In the genomic region with DNA sequence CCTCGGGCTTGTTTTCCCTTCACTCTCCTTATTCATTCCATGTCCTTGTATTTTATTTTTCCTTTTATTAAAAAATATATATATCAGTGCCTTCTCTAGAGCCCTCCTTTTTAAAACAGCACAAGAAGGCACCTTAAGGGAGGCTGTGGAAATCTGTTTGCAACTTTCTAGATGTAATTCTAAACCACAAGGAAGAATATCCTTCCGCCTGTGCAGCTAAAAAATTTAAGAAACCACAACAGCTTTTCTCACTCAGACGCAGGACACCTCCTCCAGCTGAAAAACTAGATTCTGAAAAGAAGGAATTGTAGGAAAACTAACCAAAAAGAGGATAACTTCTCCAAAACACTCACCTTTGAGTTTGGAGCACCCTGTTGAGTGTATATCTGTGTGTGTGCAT, we compare ENCODE assay signal across 26 cellular contexts.
A peak's percentile ranks its signal among the peaks of the same experiment; 100 is the strongest.
DNase-seq lines count a peak whose midpoint lies in the region; ATAC-seq and TF ChIP-seq lines count a peak whose summit lies in the region.
"Had no signal": no experiment of that assay in that cellular context is flagged by ENCODE, and none has a peak within 500 bp of the region (broad histone marks: within the 10 kb centered on the region; RNA-seq: fewer than 3 reads in every experiment).

No MANE protein-coding gene starts in this region.

- H3K27me3 ChIP-seq in DND-41 (ENCODE audit: insufficient read depth, low read length, poor library complexity) (no peaks in the 10 kb centered on the region), Karpas-422 (ENCODE audit: low read length) (no peaks in the 10 kb centered on the region), adipocyte (replicated peaks; ENCODE audit: control insufficient read depth, insufficient read depth, low read length) (peaks cover 52% of the 10 kb centered on the region), neural progenitor cell (peaks cover 5% of the 10 kb centered on the region), adrenal gland (no peaks in the 10 kb centered on the region)
- H3K27me3 ChIP-seq: right lobe of liver, SJCRH30, upper lobe of right lung had no signal

- peaks cover 32% of the 10 kb centered on the region for H3K4me1 Mint-ChIP-seq in neural progenitor cell
- H3K4me1 Mint-ChIP-seq in stimulated activated naive CD8-positive, alpha-beta T cell treated with anti-CD3 and anti-CD28 coated beads, Interleukin-15, amount 100 ng/mL, for 72 hours = no peaks in the 10 kb centered on the region
- H3K4me1 Mint-ChIP-seq: activated CD8-positive, alpha-beta memory T cell treated with anti-CD3 and anti-CD28 coated beads, Interleukin-2, amount 10 ng/mL, durations not matched to agents 7 days and 5 days; central memory CD8-positive, alpha-beta T cell had no signal

- no peaks in the 10 kb centered on the region for H3K9me2 ChIP-seq in Karpas-422 (replicated peaks; ENCODE audit: insufficient read depth, low read length)

- POLR2A ChIA-PET in GM10248 (lab: Yijun Ruan, JAX) = no interaction called here

- TF ChIP-seq CTCF in DND-41 (IDR thresholded peaks at IDR 0.05; ENCODE audit: borderline replicate concordance, extremely low read depth, low read length, poor library complexity, severe bottlenecking) (no peak), neural progenitor cell (IDR thresholded peaks at IDR 0.05) (no peak), GM10248 (IDR thresholded peaks at IDR 0.05; ENCODE audit: control extremely low read depth, extremely low read depth, low read depth, missing control alignments) (no peak), adrenal gland (IDR thresholded peaks at IDR 0.05) (no peak)

- H3K79me2 ChIP-seq in DND-41 (ENCODE audit: insufficient read depth, low read length) = no peaks in the 10 kb centered on the region
- H3K79me2 ChIP-seq in Karpas-422 (ENCODE audit: low read length) = no peaks in the 10 kb centered on the region
- H3K79me2 ChIP-seq in neural progenitor cell (ENCODE audit: low read depth) = no peaks in the 10 kb centered on the region

- H3K9me3 ChIP-seq in DND-41 (ENCODE audit: insufficient read depth, low read length, severe bottlenecking) = no peaks in the 10 kb centered on the region
- no peaks in the 10 kb centered on the region for H3K9me3 ChIP-seq in Karpas-422 (ENCODE audit: low read length)
- peaks cover 6% of the 10 kb centered on the region for H3K9me3 ChIP-seq in adipocyte (ENCODE audit: control insufficient read depth, low read length)
- no peaks in the 10 kb centered on the region for H3K9me3 ChIP-seq in neural progenitor cell (ENCODE audit: low read depth)
- no peaks in the 10 kb centered on the region for H3K9me3 ChIP-seq in adrenal gland (replicated peaks in 1 of 3)
- H3K9me3 ChIP-seq: left lung, right lobe of liver, SJCRH30, upper lobe of right lung had no signal

- H3F3A ChIP-seq in neural progenitor cell (ENCODE audit: low read depth) = no peaks in the 10 kb centered on the region

- H3K9me3 Mint-ChIP-seq in neural progenitor cell = peaks cover 5% of the 10 kb centered on the region
- H3K9me3 Mint-ChIP-seq in stimulated activated naive CD8-positive, alpha-beta T cell treated with anti-CD3 and anti-CD28 coated beads, Interleukin-15, amount 100 ng/mL, for 72 hours = no peaks in the 10 kb centered on the region
- H3K9me3 Mint-ChIP-seq: activated naive CD4-positive, alpha-beta T cell treated with anti-CD3 and anti-CD28 coated beads, Interleukin-2, amount 10 ng/mL, durations not matched to agents 7 days and 5 days had no signal

- ATAC-seq in DND-41 (ENCODE audit: insufficient read depth, low read depth) (peak; percentile 59), GM21717 (IDR thresholded peaks at IDR 0.05; ENCODE audit: unreplicated experiment) (no peak)
- ATAC-seq in stimulated activated naive CD8-positive, alpha-beta T cell treated with anti-CD3 and anti-CD28 coated beads, Interleukin-15, amount 100 ng/mL, for 72 hours = no peak
- ATAC-seq: activated CD8-positive, alpha-beta memory T cell treated with anti-CD3 and anti-CD28 coated beads, Interleukin-2, amount 10 ng/mL, durations not matched to agents 7 days and 5 days; left lung; right lobe of liver; upper lobe of right lung had no signal

- H3K27ac Mint-ChIP-seq in neural progenitor cell = peak overlapping the region; percentile 27
- no peak overlapping the region for H3K27ac Mint-ChIP-seq in stimulated activated naive CD8-positive, alpha-beta T cell treated with anti-CD3 and anti-CD28 coated beads, Interleukin-15, amount 100 ng/mL, for 72 hours
- H3K27ac Mint-ChIP-seq: activated CD8-positive, alpha-beta memory T cell treated with anti-CD3 and anti-CD28 coated beads, Interleukin-2, amount 10 ng/mL, durations not matched to agents 7 days and 5 days; activated naive CD4-positive, alpha-beta T cell treated with anti-CD3 and anti-CD28 coated beads, Interleukin-2, amount 10 ng/mL, durations not matched to agents 7 days and 5 days; CD14-positive monocyte; HFFc6 had no signal

- H3K4me3 Mint-ChIP-seq in neural progenitor cell = no peak overlapping the region
- H3K4me3 Mint-ChIP-seq in stimulated activated naive CD8-positive, alpha-beta T cell treated with anti-CD3 and anti-CD28 coated beads, Interleukin-15, amount 100 ng/mL, for 72 hours = no peak overlapping the region
- H3K4me3 Mint-ChIP-seq: activated CD8-positive, alpha-beta memory T cell treated with anti-CD3 and anti-CD28 coated beads, Interleukin-2, amount 10 ng/mL, durations not matched to agents 7 days and 5 days; activated naive CD4-positive, alpha-beta T cell treated with anti-CD3 and anti-CD28 coated beads, Interleukin-2, amount 10 ng/mL, durations not matched to agents 7 days and 5 days; central memory CD8-positive, alpha-beta T cell; HFFc6 had no signal

- H3K36me3 Mint-ChIP-seq in neural progenitor cell = no peaks in the 10 kb centered on the region
- H3K36me3 Mint-ChIP-seq: activated CD8-positive, alpha-beta memory T cell treated with anti-CD3 and anti-CD28 coated beads, Interleukin-2, amount 10 ng/mL, durations not matched to agents 7 days and 5 days; activated naive CD4-positive, alpha-beta T cell treated with anti-CD3 and anti-CD28 coated beads, Interleukin-2, amount 10 ng/mL, durations not matched to agents 7 days and 5 days had no signal

- TF ChIP-seq POLR2A in adrenal gland (IDR thresholded peaks at IDR 0.05) = no peak

- no peak overlapping the region for H3K9ac ChIP-seq in DND-41 (ENCODE audit: low read depth, low read length)
- no peak overlapping the region for H3K9ac ChIP-seq in Karpas-422 (ENCODE audit: low read length)
- no peak overlapping the region for H3K9ac ChIP-seq in adipocyte (ENCODE audit: low read length)
- no peak overlapping the region for H3K9ac ChIP-seq in neural progenitor cell

- H3K27ac ChIP-seq in DND-41 (ENCODE audit: low read length) (no peak overlapping the region), Karpas-422 (ENCODE audit: low read length) (no peak overlapping the region), neural progenitor cell (no peak overlapping the region), adrenal gland (no peak overlapping the region)
- H3K27ac ChIP-seq: PC-9, right lobe of liver, SJCRH30, upper lobe of right lung had no signal

- DNase-seq in DND-41 (no peak), Karpas-422 (no peak), adipocyte (ENCODE audit: low read depth) (peak; percentile 14), neural progenitor cell (ENCODE audit: low spot score) (no peak), GM10248 (ENCODE audit: extremely low spot score) (no peak), adrenal gland (no peak)
- no peak for DNase-seq in stimulated activated naive CD8-positive, alpha-beta T cell treated with anti-CD3 and anti-CD28 coated beads, Interleukin-15, amount 100 ng/mL, for 72 hours
- DNase-seq: ACHN; activated CD4-positive, alpha-beta T cell treated with anti-CD3 and anti-CD28 coated beads for 4 hours; activated CD8-positive, alpha-beta memory T cell treated with anti-CD3 and anti-CD28 coated beads, Interleukin-2, amount 10 ng/mL, durations not matched to agents 7 days and 5 days; activated naive CD4-positive, alpha-beta T cell treated with anti-CD3 and anti-CD28 coated beads, Interleukin-2, amount 10 ng/mL, durations not matched to agents 7 days and 5 days; anterior cingulate cortex; HFFc6; hippocampal formation; left lung; NCI-H2171 treated with DMSO at 0.1 percent for 48 hours; NCI-H69; PC-9; posterior cingulate gyrus; right lobe of liver; SJCRH30; stimulated activated CD8-positive, alpha-beta memory T cell treated with anti-CD3 and anti-CD28 coated beads, Interleukin-4, amount 100 ng/mL, for 48 hours; upper lobe of right lung had no signal

- CTCF ChIA-PET in GM10248 (lab: Yijun Ruan, JAX) = no interaction called here

- H3K27me3 Mint-ChIP-seq in neural progenitor cell (ENCODE audit: insufficient read depth, low read depth) = peaks cover 7% of the 10 kb centered on the region
- H3K27me3 Mint-ChIP-seq in stimulated activated naive CD8-positive, alpha-beta T cell treated with anti-CD3 and anti-CD28 coated beads, Interleukin-15, amount 100 ng/mL, for 72 hours = no peaks in the 10 kb centered on the region

- intact Hi-C loops in adrenal gland (cut with DNase I) = no loop called here

- H3K4me3 ChIP-seq in DND-41 (ENCODE audit: low read depth in 1 of 2, low read length in 2 of 2) = no peak overlapping the region
- H3K4me3 ChIP-seq in Karpas-422 (ENCODE audit: low read length) = no peak overlapping the region
- H3K4me3 ChIP-seq in adipocyte (ENCODE audit: low read length) = no peak overlapping the region
- no peak overlapping the region for H3K4me3 ChIP-seq in neural progenitor cell
- H3K4me3 ChIP-seq in adrenal gland = no peak overlapping the region
- H3K4me3 ChIP-seq: left lung, PC-9, right lobe of liver, SJCRH30, upper lobe of right lung had no signal

- H3K36me3 ChIP-seq in DND-41 (ENCODE audit: insufficient read depth, low read length) = no peaks in the 10 kb centered on the region
- H3K36me3 ChIP-seq in Karpas-422 (ENCODE audit: insufficient read depth, low read length) = no peaks in the 10 kb centered on the region
- no peaks in the 10 kb centered on the region for H3K36me3 ChIP-seq in adipocyte (ENCODE audit: control insufficient read depth, insufficient read depth, low read length, severe bottlenecking)
- no peaks in the 10 kb centered on the region for H3K36me3 ChIP-seq in neural progenitor cell
- H3K36me3 ChIP-seq in adrenal gland (replicated peaks in 1 of 2) = no peaks in the 10 kb centered on the region
- H3K36me3 ChIP-seq: left lung, right lobe of liver, SJCRH30, upper lobe of right lung had no signal

- no peak overlapping the region for H2AFZ ChIP-seq in DND-41 (ENCODE audit: low read depth, low read length)
- peak overlapping the region; percentile 40; the same call in 1 of the 2 replicates for H2AFZ ChIP-seq in Karpas-422 (ENCODE audit: low read length)
- no peak overlapping the region for H2AFZ ChIP-seq in neural progenitor cell (replicated peaks)
- H2AFZ ChIP-seq: PC-9 had no signal

- 53 to 69% (median 66%) methylated on average over 3 of the region's 3 CpGs for WGBS in adrenal gland, 4 donors

- H3K4me1 ChIP-seq in DND-41 (ENCODE audit: insufficient read depth, low read length) (peaks cover 11% of the 10 kb centered on the region), Karpas-422 (ENCODE audit: low read length) (peaks cover 33% of the 10 kb centered on the region), adipocyte (ENCODE audit: control insufficient read depth, insufficient read depth, low read length) (peaks cover 3% of the 10 kb centered on the region), neural progenitor cell (no peaks in the 10 kb centered on the region), adrenal gland (replicated peaks in 1 of 2) (peaks cover 0 to 12% of the 10 kb centered on the region in 2 donors)
- H3K4me1 ChIP-seq: upper lobe of right lung had no signal

- no peak overlapping the region for H3K4me2 ChIP-seq in DND-41 (ENCODE audit: insufficient read depth, low read length)
- H3K4me2 ChIP-seq in Karpas-422 (ENCODE audit: low read depth, low read length, poor library complexity, severe bottlenecking) = no peak overlapping the region
- H3K4me2 ChIP-seq in neural progenitor cell = no peak overlapping the region
- H3K4me2 ChIP-seq: PC-9 had no signal

- H4K20me1 ChIP-seq in DND-41 (ENCODE audit: insufficient read depth, low read length) (no peaks in the 10 kb centered on the region), Karpas-422 (ENCODE audit: insufficient read depth, low read depth, low read length) (no peaks in the 10 kb centered on the region), neural progenitor cell (ENCODE audit: low read depth) (no peaks in the 10 kb centered on the region)
